ENCODE assay signal across 1 cellular context in the genomic region with DNA sequence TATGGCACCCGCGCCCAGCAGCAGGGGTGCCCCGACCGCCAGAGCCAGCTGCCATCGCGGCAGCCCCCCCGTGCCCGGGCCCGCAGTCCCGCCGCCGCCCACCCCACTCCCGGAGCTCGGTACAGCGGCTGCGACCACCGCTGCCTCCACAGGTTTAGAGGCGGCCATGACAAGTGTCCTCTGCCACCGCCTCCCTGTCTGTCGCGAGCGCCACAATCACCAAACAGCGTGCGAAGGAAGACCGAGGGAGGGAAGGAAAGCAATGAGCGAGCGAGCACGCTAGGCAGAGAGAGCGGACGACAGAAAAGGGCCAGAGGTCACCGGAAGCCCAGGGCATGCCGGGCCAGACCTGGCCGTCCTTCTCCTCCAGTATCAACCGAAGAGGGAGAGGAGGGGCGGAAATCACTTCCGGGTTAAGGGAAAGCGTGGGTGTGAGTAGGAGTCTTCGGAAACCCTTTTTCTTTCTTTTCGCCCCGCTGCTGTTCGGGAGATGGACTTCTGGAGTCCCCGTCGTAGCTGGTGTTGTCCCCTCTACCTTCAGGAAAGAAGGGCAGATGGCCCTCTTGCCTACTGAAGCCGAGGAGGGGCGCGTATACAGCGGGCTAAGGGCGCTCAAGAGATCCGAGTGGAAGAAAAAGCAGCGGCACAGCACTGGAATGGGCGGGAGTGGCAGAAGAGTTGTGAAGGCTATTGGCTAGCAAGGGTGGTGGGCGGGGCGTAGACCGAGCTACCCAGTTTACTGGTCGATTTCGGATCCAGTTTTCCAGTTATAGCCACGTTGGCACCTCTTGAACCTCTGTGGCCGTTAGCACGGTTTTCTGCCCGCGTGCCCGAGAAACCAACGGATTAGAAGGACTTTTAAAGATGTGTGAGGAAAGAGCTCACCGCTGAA.
TF ChIP-seq lines count a peak whose summit lies in the region.

A gene with protein sequence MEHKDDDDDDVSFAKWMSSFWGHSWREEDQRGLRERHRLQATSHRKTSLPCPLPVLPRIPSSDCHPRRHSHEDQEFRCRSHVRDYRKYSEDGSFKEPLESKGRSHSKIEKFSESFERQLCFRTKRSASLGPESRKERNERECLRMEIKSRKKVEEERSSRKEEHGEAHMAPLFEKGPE (plus strand): TSS at position 758 of the 892 bp plus-strand sequence. CDS start 28,191 bp downstream, outside the sequence.
A gene (minus strand): TSS at position 308 of the 892 bp plus-strand sequence. CDS start 140 bp downstream, at position 168.

TF ChIP-seq in HCT116, 20 proteins besides CTCF, POLR2A, EP300 and RAD21 (continued from another document):
- TF ChIP-seq EGR1 (IDR thresholded peaks at IDR 0.05; ENCODE audit: low read depth): peak; percentile 100
- 0 out of 2 replicates have a peak, but pooled peaks have one; percentile 81 for TF ChIP-seq SIN3A (IDR thresholded peaks at IDR 0.05; ENCODE audit: low read depth)
- TF ChIP-seq TCF7L2 (IDR thresholded peaks at IDR 0.05; ENCODE audit: borderline replicate concordance, extremely low read depth, insufficient read depth, insufficient read length): peak; percentile 25
- TF ChIP-seq CBX3 (IDR thresholded peaks at IDR 0.05; ENCODE audit: low read depth): no peak
- TF ChIP-seq EZH2phosphoT487 (IDR thresholded peaks at IDR 0.05; ENCODE audit: borderline replicate concordance): no peak
- no peak for TF ChIP-seq JUND (IDR thresholded peaks at IDR 0.05)
- TF ChIP-seq, protein P1, sequence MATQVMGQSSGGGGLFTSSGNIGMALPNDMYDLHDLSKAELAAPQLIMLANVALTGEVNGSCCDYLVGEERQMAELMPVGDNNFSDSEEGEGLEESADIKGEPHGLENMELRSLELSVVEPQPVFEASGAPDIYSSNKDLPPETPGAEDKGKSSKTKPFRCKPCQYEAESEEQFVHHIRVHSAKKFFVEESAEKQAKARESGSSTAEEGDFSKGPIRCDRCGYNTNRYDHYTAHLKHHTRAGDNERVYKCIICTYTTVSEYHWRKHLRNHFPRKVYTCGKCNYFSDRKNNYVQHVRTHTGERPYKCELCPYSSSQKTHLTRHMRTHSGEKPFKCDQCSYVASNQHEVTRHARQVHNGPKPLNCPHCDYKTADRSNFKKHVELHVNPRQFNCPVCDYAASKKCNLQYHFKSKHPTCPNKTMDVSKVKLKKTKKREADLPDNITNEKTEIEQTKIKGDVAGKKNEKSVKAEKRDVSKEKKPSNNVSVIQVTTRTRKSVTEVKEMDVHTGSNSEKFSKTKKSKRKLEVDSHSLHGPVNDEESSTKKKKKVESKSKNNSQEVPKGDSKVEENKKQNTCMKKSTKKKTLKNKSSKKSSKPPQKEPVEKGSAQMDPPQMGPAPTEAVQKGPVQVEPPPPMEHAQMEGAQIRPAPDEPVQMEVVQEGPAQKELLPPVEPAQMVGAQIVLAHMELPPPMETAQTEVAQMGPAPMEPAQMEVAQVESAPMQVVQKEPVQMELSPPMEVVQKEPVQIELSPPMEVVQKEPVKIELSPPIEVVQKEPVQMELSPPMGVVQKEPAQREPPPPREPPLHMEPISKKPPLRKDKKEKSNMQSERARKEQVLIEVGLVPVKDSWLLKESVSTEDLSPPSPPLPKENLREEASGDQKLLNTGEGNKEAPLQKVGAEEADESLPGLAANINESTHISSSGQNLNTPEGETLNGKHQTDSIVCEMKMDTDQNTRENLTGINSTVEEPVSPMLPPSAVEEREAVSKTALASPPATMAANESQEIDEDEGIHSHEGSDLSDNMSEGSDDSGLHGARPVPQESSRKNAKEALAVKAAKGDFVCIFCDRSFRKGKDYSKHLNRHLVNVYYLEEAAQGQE (IDR thresholded peaks at IDR 0.05; ENCODE audit: low read depth): no peak
- TF ChIP-seq ZFX (IDR thresholded peaks at IDR 0.05): peak; percentile 81; the same call in 1 of the 2 replicates
